In the genomic region with DNA sequence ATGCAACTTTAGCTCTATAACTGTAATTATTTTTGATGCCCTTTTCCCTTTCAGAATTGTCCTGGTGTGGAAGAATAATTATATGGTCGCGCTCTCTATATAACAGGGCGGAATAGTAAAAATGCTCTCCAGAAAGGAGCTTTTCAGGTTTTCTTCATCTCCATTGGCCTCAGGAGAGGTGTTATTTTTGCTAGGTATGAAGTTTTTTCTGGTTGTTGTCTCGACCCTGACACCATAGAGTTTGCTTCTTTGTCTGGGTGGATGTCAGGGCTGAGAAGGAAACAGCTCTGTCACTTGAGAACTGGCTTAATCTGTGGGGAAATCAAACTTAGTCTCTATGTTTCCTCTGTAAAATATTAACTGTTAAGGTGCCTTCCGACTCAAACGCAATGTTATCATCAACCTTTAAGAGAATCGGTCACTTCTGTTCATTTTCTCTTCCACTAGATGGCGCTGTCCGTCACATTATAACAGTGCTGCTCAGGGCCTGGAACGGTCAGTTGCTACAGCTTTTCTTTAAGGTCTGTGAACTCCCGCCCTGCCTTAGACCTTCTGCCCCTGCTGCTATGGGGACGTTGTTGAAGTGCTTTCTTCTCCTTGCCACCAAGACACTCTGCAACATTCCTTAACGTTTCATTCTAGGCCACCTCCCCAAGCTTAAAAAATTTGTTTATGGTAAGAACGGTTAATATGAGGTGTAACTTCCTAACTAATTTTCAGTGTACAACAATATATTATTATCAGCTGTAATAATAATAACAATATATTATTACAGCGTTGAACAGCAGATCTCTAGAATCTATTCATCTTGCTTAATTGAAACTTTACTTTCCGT, we compare ENCODE assay signal across 1 cellular context.
TF ChIP-seq lines count a peak whose summit lies in the region.

No MANE protein-coding gene starts in this region.

TF ChIP-seq in GM23338, 12 proteins besides CTCF, POLR2A, EP300 and RAD21 (continued from another document):
- TF ChIP-seq CREB1 (CRISPR knock-in tag; IDR thresholded peaks at IDR 0.05; ENCODE audit: low read depth): no peak
- TF ChIP-seq, protein P1, sequence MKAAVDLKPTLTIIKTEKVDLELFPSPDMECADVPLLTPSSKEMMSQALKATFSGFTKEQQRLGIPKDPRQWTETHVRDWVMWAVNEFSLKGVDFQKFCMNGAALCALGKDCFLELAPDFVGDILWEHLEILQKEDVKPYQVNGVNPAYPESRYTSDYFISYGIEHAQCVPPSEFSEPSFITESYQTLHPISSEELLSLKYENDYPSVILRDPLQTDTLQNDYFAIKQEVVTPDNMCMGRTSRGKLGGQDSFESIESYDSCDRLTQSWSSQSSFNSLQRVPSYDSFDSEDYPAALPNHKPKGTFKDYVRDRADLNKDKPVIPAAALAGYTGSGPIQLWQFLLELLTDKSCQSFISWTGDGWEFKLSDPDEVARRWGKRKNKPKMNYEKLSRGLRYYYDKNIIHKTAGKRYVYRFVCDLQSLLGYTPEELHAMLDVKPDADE (IDR thresholded peaks at IDR 0.05): no peak
- TF ChIP-seq POLR2AphosphoS5 (IDR thresholded peaks at IDR 0.05; ENCODE audit: low read depth): no peak
- TF ChIP-seq, protein P2, sequence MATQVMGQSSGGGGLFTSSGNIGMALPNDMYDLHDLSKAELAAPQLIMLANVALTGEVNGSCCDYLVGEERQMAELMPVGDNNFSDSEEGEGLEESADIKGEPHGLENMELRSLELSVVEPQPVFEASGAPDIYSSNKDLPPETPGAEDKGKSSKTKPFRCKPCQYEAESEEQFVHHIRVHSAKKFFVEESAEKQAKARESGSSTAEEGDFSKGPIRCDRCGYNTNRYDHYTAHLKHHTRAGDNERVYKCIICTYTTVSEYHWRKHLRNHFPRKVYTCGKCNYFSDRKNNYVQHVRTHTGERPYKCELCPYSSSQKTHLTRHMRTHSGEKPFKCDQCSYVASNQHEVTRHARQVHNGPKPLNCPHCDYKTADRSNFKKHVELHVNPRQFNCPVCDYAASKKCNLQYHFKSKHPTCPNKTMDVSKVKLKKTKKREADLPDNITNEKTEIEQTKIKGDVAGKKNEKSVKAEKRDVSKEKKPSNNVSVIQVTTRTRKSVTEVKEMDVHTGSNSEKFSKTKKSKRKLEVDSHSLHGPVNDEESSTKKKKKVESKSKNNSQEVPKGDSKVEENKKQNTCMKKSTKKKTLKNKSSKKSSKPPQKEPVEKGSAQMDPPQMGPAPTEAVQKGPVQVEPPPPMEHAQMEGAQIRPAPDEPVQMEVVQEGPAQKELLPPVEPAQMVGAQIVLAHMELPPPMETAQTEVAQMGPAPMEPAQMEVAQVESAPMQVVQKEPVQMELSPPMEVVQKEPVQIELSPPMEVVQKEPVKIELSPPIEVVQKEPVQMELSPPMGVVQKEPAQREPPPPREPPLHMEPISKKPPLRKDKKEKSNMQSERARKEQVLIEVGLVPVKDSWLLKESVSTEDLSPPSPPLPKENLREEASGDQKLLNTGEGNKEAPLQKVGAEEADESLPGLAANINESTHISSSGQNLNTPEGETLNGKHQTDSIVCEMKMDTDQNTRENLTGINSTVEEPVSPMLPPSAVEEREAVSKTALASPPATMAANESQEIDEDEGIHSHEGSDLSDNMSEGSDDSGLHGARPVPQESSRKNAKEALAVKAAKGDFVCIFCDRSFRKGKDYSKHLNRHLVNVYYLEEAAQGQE (IDR thresholded peaks at IDR 0.05; ENCODE audit: unreplicated experiment): no peak
